In the genomic region with DNA sequence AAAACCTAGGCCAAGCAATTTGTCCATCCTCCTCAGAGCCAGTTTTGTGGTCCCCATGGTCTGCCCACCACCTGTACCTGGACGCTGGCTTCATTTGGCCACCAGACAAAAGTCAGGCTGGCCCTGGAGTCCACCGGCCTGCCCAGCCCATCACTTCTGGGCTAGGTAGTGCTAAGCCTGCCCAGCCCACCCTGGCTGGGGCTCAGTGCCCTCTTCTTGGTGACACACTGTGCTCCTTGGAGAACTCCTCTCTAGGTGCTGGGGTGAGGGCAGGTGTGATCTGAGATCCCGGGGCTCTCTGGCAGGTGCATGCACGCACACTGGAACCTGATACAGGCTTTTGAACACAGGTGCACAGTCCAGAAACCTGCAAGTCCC, we compare ENCODE assay signal across 9 cellular contexts. TPM values are rescaled to one million over a fixed set of nuclear protein-coding genes. Genes with fewer than 3 reads are reported as not detected.
DNase-seq lines count a peak whose midpoint lies in the region; ATAC-seq and TF ChIP-seq lines count a peak whose summit lies in the region.
"Had no signal": no experiment of that assay in that cellular context is flagged by ENCODE, and none has a peak within 500 bp of the region (broad histone marks: within the 10 kb centered on the region; RNA-seq: fewer than 3 reads in every experiment).

No MANE protein-coding gene starts in this region.

- no peaks in the 10 kb centered on the region for H3K27me3 ChIP-seq in CD4-positive, alpha-beta memory T cell (ENCODE audit: insufficient read depth, low read length)
- no peaks in the 10 kb centered on the region for H3K27me3 ChIP-seq in dorsolateral prefrontal cortex

- intact Hi-C loops in CD4-positive, alpha-beta memory T cell (cut with micrococcal nuclease), result no loop called here
- intact Hi-C loops in dorsolateral prefrontal cortex (cut with DNase I), result no loop called here

- H3K9me3 ChIP-seq in CD4-positive, alpha-beta memory T cell (ENCODE audit: control insufficient read depth in 1 of 2, low read length in 2 of 2), result no peaks in the 10 kb centered on the region

- CTCF ChIA-PET in CD4-positive, alpha-beta memory T cell (lab: Charles Lee; ENCODE audit: partially characterized antibody), result no interaction called here

- H3K27me3 Mint-ChIP-seq in CD4-positive, alpha-beta memory T cell, result no peaks in the 10 kb centered on the region
- peaks cover 7% of the 10 kb centered on the region for H3K27me3 Mint-ChIP-seq in IgD-negative memory B cell
- no peaks in the 10 kb centered on the region for H3K27me3 Mint-ChIP-seq in natural killer cell treated with Interleukin-12 subunit alpha and Interleukin-12 subunit beta and Interleukin-15 and Interleukin-18, amount 100 ng/mL, for 72 hours

- H3K9me3 Mint-ChIP-seq in CD4-positive, alpha-beta memory T cell, result no peaks in the 10 kb centered on the region
- H3K9me3 Mint-ChIP-seq in IgD-negative memory B cell, result no peaks in the 10 kb centered on the region
- no peaks in the 10 kb centered on the region for H3K9me3 Mint-ChIP-seq in natural killer cell treated with Interleukin-12 subunit alpha and Interleukin-12 subunit beta and Interleukin-15 and Interleukin-18, amount 100 ng/mL, for 72 hours

- no peak for ATAC-seq in natural killer cell treated with Interleukin-12 subunit alpha and Interleukin-12 subunit beta and Interleukin-15 and Interleukin-18, amount 100 ng/mL, for 72 hours
- ATAC-seq in GM21390 (IDR thresholded peaks at IDR 0.05; ENCODE audit: unreplicated experiment) (no peak), GM19395 (IDR thresholded peaks at IDR 0.05; ENCODE audit: unreplicated experiment) (no peak)

- POLR2A ChIA-PET in CD4-positive, alpha-beta memory T cell (lab: Charles Lee; ENCODE audit: partially characterized antibody), result no interaction called here

- no peak for DNase-seq in CD4-positive, alpha-beta memory T cell
- DNase-seq in dorsolateral prefrontal cortex, result peak in 2 of 10 donors; percentile 26 to 30
- no peak for DNase-seq in natural killer cell treated with Interleukin-12 subunit alpha and Interleukin-12 subunit beta and Interleukin-15 and Interleukin-18, amount 100 ng/mL, for 72 hours (ENCODE audit: low spot score)
- DNase-seq in NCI-H2029 treated with DMSO at 0.1 percent for 48 hours (lab: John Stamatoyannopoulos, UW), result no peak
- no peak for DNase-seq in DMS114 treated with DMSO at 0.1 percent for 48 hours (lab: John Stamatoyannopoulos, UW; ENCODE audit: unreplicated experiment)
- DNase-seq: stimulated activated CD4-positive, alpha-beta T cell treated with anti-CD3 and anti-CD28 coated beads, Interleukin-2, amount 100 ng/mL, for 24 hours had no signal

- H3K36me3 Mint-ChIP-seq in CD4-positive, alpha-beta memory T cell, result peaks cover 0 to 8% of the 10 kb centered on the region in 2 donors
- H3K36me3 Mint-ChIP-seq in IgD-negative memory B cell, result peaks cover 3% of the 10 kb centered on the region
- H3K36me3 Mint-ChIP-seq in natural killer cell treated with Interleukin-12 subunit alpha and Interleukin-12 subunit beta and Interleukin-15 and Interleukin-18, amount 100 ng/mL, for 72 hours, result no peaks in the 10 kb centered on the region

- H3K4me1 ChIP-seq in CD4-positive, alpha-beta memory T cell (ENCODE audit: insufficient read depth, low read length), result peaks cover 11% of the 10 kb centered on the region

- no peaks in the 10 kb centered on the region for H3K36me3 ChIP-seq in CD4-positive, alpha-beta memory T cell (ENCODE audit: insufficient read depth, low read length)

- H3K4me1 Mint-ChIP-seq in CD4-positive, alpha-beta memory T cell, result peaks cover 3 to 23% (median 12%) of the 10 kb centered on the region in 4 donors
- H3K4me1 Mint-ChIP-seq in IgD-negative memory B cell, result peaks cover 4 to 26% (median 10%) of the 10 kb centered on the region in 3 donors
- peaks cover 16 to 26% of the 10 kb centered on the region in 2 donors for H3K4me1 Mint-ChIP-seq in natural killer cell treated with Interleukin-12 subunit alpha and Interleukin-12 subunit beta and Interleukin-15 and Interleukin-18, amount 100 ng/mL, for 72 hours (ENCODE audit: low read depth in 2 of 2)

- peak overlapping the region in 2 of 7 donors; percentile 17 to 85 for H3K27ac Mint-ChIP-seq in CD4-positive, alpha-beta memory T cell
- H3K27ac Mint-ChIP-seq in IgD-negative memory B cell, result peak overlapping the region in 1 of 3 donors; percentile 59
- H3K27ac Mint-ChIP-seq in natural killer cell treated with Interleukin-12 subunit alpha and Interleukin-12 subunit beta and Interleukin-15 and Interleukin-18, amount 100 ng/mL, for 72 hours, result peak overlapping the region; percentile 85 to 93

- peak overlapping the region; percentile 56 to 90 (median 86) for H3K4me3 Mint-ChIP-seq in CD4-positive, alpha-beta memory T cell
- H3K4me3 Mint-ChIP-seq in IgD-negative memory B cell, result peak overlapping the region; percentile 39 to 92 (median 82)
- peak overlapping the region; percentile 91 for H3K4me3 Mint-ChIP-seq in natural killer cell treated with Interleukin-12 subunit alpha and Interleukin-12 subunit beta and Interleukin-15 and Interleukin-18, amount 100 ng/mL, for 72 hours

- H3K27ac ChIP-seq in CD4-positive, alpha-beta memory T cell (ENCODE audit: low read depth, low read length), result no peak overlapping the region
- peak overlapping the region in 5 of 59 donors; percentile 13 to 67 (median 45) for H3K27ac ChIP-seq in dorsolateral prefrontal cortex

- no peak overlapping the region for H3K4me3 ChIP-seq in CD4-positive, alpha-beta memory T cell (ENCODE audit: low read length in 2 of 2)
- H3K4me3 ChIP-seq in dorsolateral prefrontal cortex, result peak overlapping the region in 31 of 59 donors; percentile 13 to 76 (median 69)

- TF ChIP-seq CTCF in dorsolateral prefrontal cortex (IDR thresholded peaks at IDR 0.05 in 54 of 56, conservative IDR thresholded peaks at IDR 0.05 in 2 of 56; ENCODE audit: low read depth in 1 of 56, partially characterized antibody in 56 of 56), result no peak

RNA-seq across cellular contexts. Expression of a gene that starts 1.1 kb away (rescaled TPM):
- total RNA-seq in CD4-positive, alpha-beta memory T cell, result 1 to 10 TPM; 4.7 to 5.8 TPM
- polyA plus RNA-seq in CD4-positive, alpha-beta memory T cell, result 1 to 10 TPM in 1 of 2 donors, under 1 TPM in 1; 0.68 to 2.7 TPM
- 4.0 TPM for polyA plus RNA-seq in IgD-negative memory B cell
- total RNA-seq in dorsolateral prefrontal cortex, result 10 to 100 TPM in 50 of 120 experiments, 1 to 10 TPM in 70; 4.5 to 17.0 (median 9.4) TPM
- total RNA-seq in natural killer cell treated with Interleukin-12 subunit alpha and Interleukin-12 subunit beta and Interleukin-15 and Interleukin-18, amount 100 ng/mL, for 72 hours, result 10 to 100 TPM; 13.0 to 19.9 TPM

RNA-seq across cellular contexts. Expression of a gene that starts 15.0 kb away (rescaled TPM):
- 10 to 100 TPM; 29.3 to 31.4 TPM for total RNA-seq in CD4-positive, alpha-beta memory T cell
- polyA plus RNA-seq in CD4-positive, alpha-beta memory T cell, result 10 to 100 TPM; 16.4 to 21.9 TPM
- polyA plus RNA-seq in IgD-negative memory B cell, result 21.0 TPM
- 10 to 100 TPM in 117 of 120 experiments, 1 to 10 TPM in 3; 8.9 to 21.6 (median 15.1) TPM for total RNA-seq in dorsolateral prefrontal cortex
- 10 to 100 TPM in 1 of 2 donors, 1 to 10 TPM in 1; 8.0 to 13.3 TPM for total RNA-seq in natural killer cell treated with Interleukin-12 subunit alpha and Interleukin-12 subunit beta and Interleukin-15 and Interleukin-18, amount 100 ng/mL, for 72 hours

RNA-seq across cellular contexts. Expression of a gene that starts 38.8 kb away (rescaled TPM):
- total RNA-seq in CD4-positive, alpha-beta memory T cell, result 100 to 1,000 TPM in 1 of 2 experiments, 10 to 100 TPM in 1; 87.3 to 100 TPM
- 10 to 100 TPM; 25.2 to 30.6 TPM for polyA plus RNA-seq in CD4-positive, alpha-beta memory T cell
- 7.2 TPM for polyA plus RNA-seq in IgD-negative memory B cell
- total RNA-seq in dorsolateral prefrontal cortex, result 100 to 1,000 TPM in 50 of 120 experiments, 10 to 100 TPM in 70; 68.3 to 142 (median 97.1) TPM
- total RNA-seq in natural killer cell treated with Interleukin-12 subunit alpha and Interleukin-12 subunit beta and Interleukin-15 and Interleukin-18, amount 100 ng/mL, for 72 hours, result 100 to 1,000 TPM; 103 to 131 TPM

Comparison
In these comparisons a context has a peak if more than half of its experiments do, and no peak if none do; other contexts are left out.
1. H3K4me3 ChIP-seq: peak in dorsolateral prefrontal cortex (31 of 59); none in CD4-positive, alpha-beta memory T cell (0 of 2).
2. Peak in every context shown above with its lines, with median percentiles within 50 percentile points of each other: H3K4me3 Mint-ChIP-seq.